ENCODE assay signal across 1 cellular context in genomic region chr1:179278920-179279319, GRCh38.
TF ChIP-seq lines count a peak whose summit lies in the region.

No MANE protein-coding gene starts in this region.

TF ChIP-seq in HepG2, 621 proteins besides CTCF, POLR2A, EP300 and RAD21:
- TF ChIP-seq ZNF317 (CRISPR knock-in tag; IDR thresholded peaks at IDR 0.05) = peak; percentile 98
- TF ChIP-seq ZBTB8A (CRISPR knock-in tag; IDR thresholded peaks at IDR 0.05; ENCODE audit: borderline replicate concordance, low read depth) = no peak
- no peak for TF ChIP-seq ZNF564 (CRISPR knock-in tag; IDR thresholded peaks at IDR 0.05)
